Comparison of ENCODE assay signal across 8 cellular contexts in the genomic region with DNA sequence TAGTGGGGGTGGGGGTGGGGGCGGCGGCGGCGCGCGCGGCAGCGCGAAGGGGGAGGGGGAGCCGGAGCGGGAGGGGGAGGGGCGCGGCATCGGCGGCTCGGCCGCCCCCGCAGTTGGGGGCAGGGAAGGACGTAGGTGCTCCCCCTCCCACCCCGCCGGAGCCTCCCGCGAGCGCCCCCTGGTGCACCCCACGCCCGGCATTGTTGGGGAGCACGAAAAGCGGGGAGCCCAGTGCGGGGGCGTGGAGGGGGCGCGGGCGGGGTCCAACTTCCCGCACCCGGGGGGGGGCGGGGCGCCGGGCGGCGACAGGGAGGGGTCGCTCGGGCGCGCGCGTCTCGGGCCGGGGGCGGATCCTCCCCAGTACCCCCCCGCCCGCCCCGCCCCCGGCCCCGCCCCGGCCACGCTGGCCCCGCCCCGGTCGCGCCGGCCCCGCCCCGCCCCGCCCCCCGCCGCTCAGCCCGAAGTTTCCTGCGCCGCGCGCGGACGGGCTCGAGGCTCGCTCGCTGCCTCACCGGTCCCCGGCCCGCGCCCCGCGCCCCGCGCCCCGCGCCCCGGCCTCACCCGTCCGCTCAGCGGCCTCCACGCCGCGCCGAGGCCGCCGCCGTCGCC. TPM values are rescaled to one million over a fixed set of nuclear protein-coding genes. Genes with fewer than 3 reads are reported as not detected.
DNase-seq lines count a peak whose midpoint lies in the region; ATAC-seq, FAIRE-seq and TF ChIP-seq lines count a peak whose summit lies in the region.

A gene (plus strand): TSS at position 456 of the 609 bp plus-strand sequence. CDS start 632 bp downstream, outside the sequence.

- TF ChIP-seq POLR2A in H54 (IDR thresholded peaks at IDR 0.05; ENCODE audit: low read depth, low read length) = no peak

- ATAC-seq in HG03039 (IDR thresholded peaks at IDR 0.05; ENCODE audit: unreplicated experiment) = no peak

- no peak for TF ChIP-seq CTCF in AG04449 (IDR thresholded peaks at IDR 0.05; ENCODE audit: insufficient read depth, low read length, missing control alignments)

- POLR2A ChIA-PET in AG04449 (lab: Yijun Ruan, JAX) = no interaction called here

- H3K4me3 Mint-ChIP-seq in immature natural killer cell = peak within 1 kb of the TSS; percentile 15 to 56 (median 36)

- no peak for FAIRE-seq in H54 (lab: Jason Lieb, UNC)

- DNase-seq in AG04449 (ENCODE audit: low read depth, low spot score) = no peak
- peak; percentile 86 for DNase-seq in NCI-H69 (lab: John Stamatoyannopoulos, UW)
- DNase-seq in activated naive CD4-positive, alpha-beta T cell (lab: John Stamatoyannopoulos, UW) = peak in 3 of 4 experiments; percentile 33 to 71 (median 45)
- DNase-seq in immature natural killer cell = peak; percentile 37 to 43 (median 37)
- DNase-seq in stimulated activated CD4-positive, alpha-beta T cell treated with anti-CD3 and anti-CD28 coated beads, Interleukin-4, amount 100 ng/mL, for 48 hours (ENCODE audit: low read depth in 2 of 2) = peak; percentile 40 to 46
- no peak for DNase-seq in H54 (ENCODE audit: insufficient read length, low spot score)
- no peak for DNase-seq in NCI-H187 (lab: John Stamatoyannopoulos, UW)

- peaks cover 0 to 2% of the 10 kb centered on the region in 2 donors for H3K4me1 Mint-ChIP-seq in immature natural killer cell

- H3K27ac Mint-ChIP-seq in immature natural killer cell = no peak within 1 kb of the TSS

- H3K27me3 Mint-ChIP-seq in immature natural killer cell (ENCODE audit: low read depth in 3 of 3) = peaks cover 4 to 8% (median 5%) of the 10 kb centered on the region in 3 donors

- CTCF ChIA-PET in AG04449 (lab: Yijun Ruan, JAX) = no interaction called here

- H3K4me3 ChIP-seq in AG04449 (ENCODE audit: low read depth, low read length) = peak within 1 kb of the TSS; percentile 20

- H3K9me3 Mint-ChIP-seq in immature natural killer cell = no peaks in the 10 kb centered on the region

- H3K36me3 Mint-ChIP-seq in immature natural killer cell = no peaks in the 10 kb centered on the region

RNA-seq across cellular contexts. Expression of the gene that starts here (rescaled TPM):
- under 1 TPM in 1 of 3 donors, not detected in 2; 0.22 TPM for polyA plus RNA-seq in immature natural killer cell

Comparison
In these comparisons a context has a peak if more than half of its experiments do, and no peak if none do; other contexts are left out.
1. Peak in DNase-seq in immature natural killer cell; RNA of the gene not detected or under 1 TPM.
2. DNase-seq: peak in NCI-H69 (single experiment), activated naive CD4-positive, alpha-beta T cell (3 of 4) and stimulated activated CD4-positive, alpha-beta T cell treated with anti-CD3 and anti-CD28 coated beads, Interleukin-4, amount 100 ng/mL, for 48 hours (2 of 2); none in AG04449 (single experiment), H54 (single experiment) and NCI-H187 (0 of 2).